Comparison of ENCODE assay signal across 12 cellular contexts in the genomic region with DNA sequence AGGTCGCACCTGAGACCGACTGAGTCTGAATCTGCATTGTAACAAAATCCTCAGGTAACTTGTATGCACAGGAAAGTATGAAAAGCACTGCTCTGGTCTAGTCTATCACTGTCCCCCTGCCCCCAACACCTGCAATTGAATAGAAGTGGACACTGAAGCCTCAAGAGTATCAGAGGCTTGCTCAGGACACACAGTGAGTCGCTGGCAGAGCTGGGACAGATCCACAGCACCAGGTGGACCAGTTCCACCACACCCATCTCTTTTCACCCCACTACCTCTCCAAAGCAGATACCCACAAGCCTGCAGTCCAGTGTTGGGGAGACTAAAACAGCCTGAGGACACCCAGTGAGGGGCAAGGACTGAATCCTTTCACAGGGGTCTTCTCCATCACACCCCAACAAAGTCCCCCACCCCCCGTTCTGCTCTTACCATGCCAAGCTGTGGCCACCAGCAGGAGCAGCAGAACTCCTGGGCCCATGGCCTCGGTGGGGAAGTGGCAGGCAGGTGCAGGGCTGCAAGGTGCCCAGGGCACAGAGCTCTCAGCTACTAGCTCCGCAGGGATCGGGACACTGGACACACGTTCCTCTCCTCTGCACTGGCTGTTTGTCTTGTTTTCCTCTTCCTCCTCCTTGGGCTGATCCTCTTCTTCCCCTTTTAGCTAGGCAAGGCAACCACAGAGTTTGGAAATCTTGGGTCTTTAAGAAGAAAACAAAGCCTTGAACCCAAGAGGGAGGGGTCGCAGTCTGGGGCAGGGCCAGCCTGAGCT.
DNase-seq lines count a peak whose midpoint lies in the region; ATAC-seq lines count a peak whose summit lies in the region.
"Had no signal": no experiment of that assay in that cellular context is flagged by ENCODE, and none has a peak within 500 bp of the region (broad histone marks: within the 10 kb centered on the region; RNA-seq: fewer than 3 reads in every experiment).

Gene CSF1R, minus strand, starts transcription at position 605 of the 766 bp plus-strand sequence. Its CDS starts 127 bp downstream, at position 478.

- no peak for ATAC-seq in stimulated activated memory B cell treated with anti-CD40 and anti-IgM and Interleukin-4, amounts not matched to agents 10 μg/mL and 1 μg/mL and 100 μg/mL, for 72 hours
- no peak for ATAC-seq in HG02759 (IDR thresholded peaks at IDR 0.05; ENCODE audit: unreplicated experiment)

- H3K27me3 Mint-ChIP-seq in stimulated activated memory B cell treated with anti-CD40 and anti-IgM and Interleukin-4, amounts not matched to agents 10 μg/mL and 1 μg/mL and 100 μg/mL, for 72 hours, result peaks cover 42% of the 10 kb centered on the region

- no peaks in the 10 kb centered on the region for H3K9me3 Mint-ChIP-seq in stimulated activated memory B cell treated with anti-CD40 and anti-IgM and Interleukin-4, amounts not matched to agents 10 μg/mL and 1 μg/mL and 100 μg/mL, for 72 hours
- H3K9me3 Mint-ChIP-seq: activated CD4-positive, alpha-beta memory T cell treated with anti-CD3 and anti-CD28 coated beads for 36 hours had no signal

- peaks cover 44% of the 10 kb centered on the region for H3K4me1 Mint-ChIP-seq in stimulated activated memory B cell treated with anti-CD40 and anti-IgM and Interleukin-4, amounts not matched to agents 10 μg/mL and 1 μg/mL and 100 μg/mL, for 72 hours
- H3K4me1 Mint-ChIP-seq: CD4-positive, CD25-positive, alpha-beta regulatory T cell had no signal

- peak within 1 kb of the TSS; percentile 17 for H3K27ac Mint-ChIP-seq in stimulated activated memory B cell treated with anti-CD40 and anti-IgM and Interleukin-4, amounts not matched to agents 10 μg/mL and 1 μg/mL and 100 μg/mL, for 72 hours
- H3K27ac Mint-ChIP-seq: activated CD4-positive, alpha-beta memory T cell treated with anti-CD3 and anti-CD28 coated beads for 36 hours; CD4-positive, CD25-positive, alpha-beta regulatory T cell; progenitor cell of endocrine pancreas had no signal

- H3K4me3 Mint-ChIP-seq in stimulated activated memory B cell treated with anti-CD40 and anti-IgM and Interleukin-4, amounts not matched to agents 10 μg/mL and 1 μg/mL and 100 μg/mL, for 72 hours, result no peak within 1 kb of the TSS
- H3K4me3 Mint-ChIP-seq: activated CD4-positive, alpha-beta memory T cell treated with anti-CD3 and anti-CD28 coated beads for 36 hours; CD4-positive, CD25-positive, alpha-beta regulatory T cell had no signal

- peak; percentile 49 for DNase-seq in GDM1 (lab: John Stamatoyannopoulos, UW)
- DNase-seq in SKM-1 treated with dmso at 0.1 percent for 144 hours (lab: John Stamatoyannopoulos, UW; ENCODE audit: unreplicated experiment), result peak; percentile 89
- peak; percentile 37 for DNase-seq in islet precursor cell
- DNase-seq in SW 1271 (lab: John Stamatoyannopoulos, UW), result no peak
- no peak for DNase-seq in EL
- no peak for DNase-seq in NCI-H146 treated with DMSO at 0.1 percent for 48 hours (lab: John Stamatoyannopoulos, UW; ENCODE audit: unreplicated experiment)
- DNase-seq: activated CD4-positive, alpha-beta memory T cell treated with anti-CD3 and anti-CD28 coated beads for 36 hours; CD4-positive, CD25-positive, alpha-beta regulatory T cell; NCI-H2171 had no signal

- H3K36me3 Mint-ChIP-seq in stimulated activated memory B cell treated with anti-CD40 and anti-IgM and Interleukin-4, amounts not matched to agents 10 μg/mL and 1 μg/mL and 100 μg/mL, for 72 hours, result no peaks in the 10 kb centered on the region
- H3K36me3 Mint-ChIP-seq: activated CD4-positive, alpha-beta memory T cell treated with anti-CD3 and anti-CD28 coated beads for 36 hours; CD4-positive, CD25-positive, alpha-beta regulatory T cell had no signal

Comparison
In these comparisons a context has a peak if more than half of its experiments do, and no peak if none do; other contexts are left out.
1. DNase-seq: peak in GDM1 (single experiment), SKM-1 treated with dmso at 0.1 percent for 144 hours (single experiment) and islet precursor cell (single experiment); none in SW 1271 (0 of 2), EL (single experiment) and NCI-H146 treated with DMSO at 0.1 percent for 48 hours (single experiment).